In the genomic region with DNA sequence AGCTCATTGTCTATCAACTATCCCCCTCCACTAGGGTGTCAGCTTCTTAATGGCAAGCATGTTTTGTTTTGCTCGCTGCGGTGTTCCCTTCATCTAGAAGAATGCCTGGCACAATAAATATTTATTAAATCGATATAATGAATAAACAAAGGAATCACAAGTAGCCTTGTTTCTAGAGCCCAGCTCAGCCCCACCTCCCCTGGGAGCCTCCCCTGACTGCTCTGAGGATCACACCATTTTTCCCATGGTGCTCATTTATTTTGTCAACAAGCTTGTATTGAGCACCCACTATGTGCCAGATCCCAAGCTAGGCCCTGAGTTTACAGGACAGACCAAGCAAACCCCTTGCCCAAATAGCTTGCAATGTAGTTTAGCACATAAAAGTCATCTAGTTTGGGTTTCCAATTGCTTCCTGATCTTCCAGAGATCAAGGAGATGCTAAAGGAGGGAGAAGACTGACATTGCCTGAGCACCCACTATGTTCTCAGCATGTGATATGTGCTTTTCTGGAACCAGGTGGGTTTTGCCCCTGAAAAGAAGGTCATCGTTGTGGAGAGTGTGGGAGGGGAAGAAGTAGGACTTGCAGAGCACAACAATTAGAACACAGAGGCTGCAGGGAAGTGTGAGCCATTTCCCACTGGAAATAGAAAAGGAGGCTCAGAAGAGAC, we compare ENCODE assay signal across 1 cellular context.
TF ChIP-seq lines count a peak whose summit lies in the region.

No MANE protein-coding gene starts in this region.

TF ChIP-seq in HepG2, 621 proteins besides CTCF, POLR2A, EP300 and RAD21 (continued from another document and continues in another):
- TF ChIP-seq ZBED4 (CRISPR knock-in tag; IDR thresholded peaks at IDR 0.05; ENCODE audit: borderline replicate concordance) (no peak), BRCA1 (CRISPR knock-in tag; IDR thresholded peaks at IDR 0.05) (no peak), JUND (CRISPR knock-in tag; IDR thresholded peaks at IDR 0.05) (no peak), ZNF280B (CRISPR knock-in tag; IDR thresholded peaks at IDR 0.05; ENCODE audit: borderline replicate concordance) (no peak), SP5 (CRISPR knock-in tag; IDR thresholded peaks at IDR 0.05; ENCODE audit: borderline replicate concordance, low read depth) (no peak), UBTF (CRISPR knock-in tag; IDR thresholded peaks at IDR 0.05) (no peak), AKNA (CRISPR knock-in tag; IDR thresholded peaks at IDR 0.05; ENCODE audit: borderline replicate concordance) (no peak), TP53 (CRISPR knock-in tag; conservative IDR thresholded peaks at IDR 0.05) (no peak), ZNF230 (CRISPR knock-in tag; IDR thresholded peaks at IDR 0.05) (no peak), ZNF430 (CRISPR knock-in tag; IDR thresholded peaks at IDR 0.05) (no peak), DMTF1 (CRISPR knock-in tag; IDR thresholded peaks at IDR 0.05) (no peak), BRD4 (CRISPR knock-in tag; IDR thresholded peaks at IDR 0.05) (no peak; the same call in none of the 2 replicates), ZNF619 (CRISPR knock-in tag; IDR thresholded peaks at IDR 0.05) (no peak), SRSF9 (IDR thresholded peaks at IDR 0.05; ENCODE audit: borderline replicate concordance, insufficient read depth, low read depth, low read length, poor library complexity, severe bottlenecking) (no peak), ZBTB38 (CRISPR knock-in tag; IDR thresholded peaks at IDR 0.05) (no peak), SIN3A (IDR thresholded peaks at IDR 0.05; ENCODE audit: borderline replicate concordance, low read depth, low read length) (no peak), ARNT (IDR thresholded peaks at IDR 0.05) (no peak), KDM2A (CRISPR knock-in tag; IDR thresholded peaks at IDR 0.05; ENCODE audit: borderline replicate concordance, low read depth) (no peak)
- TF ChIP-seq, protein P1, sequence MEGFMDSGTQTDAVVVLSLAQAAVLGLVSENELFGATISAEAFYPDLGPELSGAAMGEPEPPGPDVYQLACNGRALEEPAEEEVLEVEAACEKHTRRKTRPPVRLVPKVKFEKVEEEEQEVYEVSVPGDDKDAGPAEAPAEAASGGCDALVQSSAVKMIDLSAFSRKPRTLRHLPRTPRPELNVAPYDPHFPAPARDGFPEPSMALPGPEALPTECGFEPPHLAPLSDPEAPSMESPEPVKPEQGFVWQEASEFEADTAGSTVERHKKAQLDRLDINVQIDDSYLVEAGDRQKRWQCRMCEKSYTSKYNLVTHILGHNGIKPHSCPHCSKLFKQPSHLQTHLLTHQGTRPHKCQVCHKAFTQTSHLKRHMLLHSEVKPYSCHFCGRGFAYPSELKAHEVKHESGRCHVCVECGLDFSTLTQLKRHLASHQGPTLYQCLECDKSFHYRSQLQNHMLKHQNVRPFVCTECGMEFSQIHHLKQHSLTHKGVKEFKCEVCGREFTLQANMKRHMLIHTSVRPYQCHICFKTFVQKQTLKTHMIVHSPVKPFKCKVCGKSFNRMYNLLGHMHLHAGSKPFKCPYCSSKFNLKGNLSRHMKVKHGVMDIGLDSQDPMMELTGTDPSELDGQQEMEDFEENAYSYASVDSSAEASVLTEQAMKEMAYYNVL (CRISPR knock-in tag; IDR thresholded peaks at IDR 0.05; ENCODE audit: borderline replicate concordance): no peak
- TF ChIP-seq, protein P2, sequence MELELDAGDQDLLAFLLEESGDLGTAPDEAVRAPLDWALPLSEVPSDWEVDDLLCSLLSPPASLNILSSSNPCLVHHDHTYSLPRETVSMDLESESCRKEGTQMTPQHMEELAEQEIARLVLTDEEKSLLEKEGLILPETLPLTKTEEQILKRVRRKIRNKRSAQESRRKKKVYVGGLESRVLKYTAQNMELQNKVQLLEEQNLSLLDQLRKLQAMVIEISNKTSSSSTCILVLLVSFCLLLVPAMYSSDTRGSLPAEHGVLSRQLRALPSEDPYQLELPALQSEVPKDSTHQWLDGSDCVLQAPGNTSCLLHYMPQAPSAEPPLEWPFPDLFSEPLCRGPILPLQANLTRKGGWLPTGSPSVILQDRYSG (CRISPR knock-in tag; IDR thresholded peaks at IDR 0.05): no peak
- TF ChIP-seq, protein P3, sequence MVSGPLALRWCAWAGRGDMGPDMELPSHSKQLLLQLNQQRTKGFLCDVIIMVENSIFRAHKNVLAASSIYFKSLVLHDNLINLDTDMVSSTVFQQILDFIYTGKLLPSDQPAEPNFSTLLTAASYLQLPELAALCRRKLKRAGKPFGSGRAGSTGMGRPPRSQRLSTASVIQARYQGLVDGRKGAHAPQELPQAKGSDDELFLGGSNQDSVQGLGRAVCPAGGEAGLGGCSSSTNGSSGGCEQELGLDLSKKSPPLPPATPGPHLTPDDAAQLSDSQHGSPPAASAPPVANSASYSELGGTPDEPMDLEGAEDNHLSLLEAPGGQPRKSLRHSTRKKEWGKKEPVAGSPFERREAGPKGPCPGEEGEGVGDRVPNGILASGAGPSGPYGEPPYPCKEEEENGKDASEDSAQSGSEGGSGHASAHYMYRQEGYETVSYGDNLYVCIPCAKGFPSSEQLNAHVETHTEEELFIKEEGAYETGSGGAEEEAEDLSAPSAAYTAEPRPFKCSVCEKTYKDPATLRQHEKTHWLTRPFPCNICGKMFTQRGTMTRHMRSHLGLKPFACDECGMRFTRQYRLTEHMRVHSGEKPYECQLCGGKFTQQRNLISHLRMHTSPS (CRISPR knock-in tag; IDR thresholded peaks at IDR 0.05; ENCODE audit: low read depth): no peak
- TF ChIP-seq, protein P4, sequence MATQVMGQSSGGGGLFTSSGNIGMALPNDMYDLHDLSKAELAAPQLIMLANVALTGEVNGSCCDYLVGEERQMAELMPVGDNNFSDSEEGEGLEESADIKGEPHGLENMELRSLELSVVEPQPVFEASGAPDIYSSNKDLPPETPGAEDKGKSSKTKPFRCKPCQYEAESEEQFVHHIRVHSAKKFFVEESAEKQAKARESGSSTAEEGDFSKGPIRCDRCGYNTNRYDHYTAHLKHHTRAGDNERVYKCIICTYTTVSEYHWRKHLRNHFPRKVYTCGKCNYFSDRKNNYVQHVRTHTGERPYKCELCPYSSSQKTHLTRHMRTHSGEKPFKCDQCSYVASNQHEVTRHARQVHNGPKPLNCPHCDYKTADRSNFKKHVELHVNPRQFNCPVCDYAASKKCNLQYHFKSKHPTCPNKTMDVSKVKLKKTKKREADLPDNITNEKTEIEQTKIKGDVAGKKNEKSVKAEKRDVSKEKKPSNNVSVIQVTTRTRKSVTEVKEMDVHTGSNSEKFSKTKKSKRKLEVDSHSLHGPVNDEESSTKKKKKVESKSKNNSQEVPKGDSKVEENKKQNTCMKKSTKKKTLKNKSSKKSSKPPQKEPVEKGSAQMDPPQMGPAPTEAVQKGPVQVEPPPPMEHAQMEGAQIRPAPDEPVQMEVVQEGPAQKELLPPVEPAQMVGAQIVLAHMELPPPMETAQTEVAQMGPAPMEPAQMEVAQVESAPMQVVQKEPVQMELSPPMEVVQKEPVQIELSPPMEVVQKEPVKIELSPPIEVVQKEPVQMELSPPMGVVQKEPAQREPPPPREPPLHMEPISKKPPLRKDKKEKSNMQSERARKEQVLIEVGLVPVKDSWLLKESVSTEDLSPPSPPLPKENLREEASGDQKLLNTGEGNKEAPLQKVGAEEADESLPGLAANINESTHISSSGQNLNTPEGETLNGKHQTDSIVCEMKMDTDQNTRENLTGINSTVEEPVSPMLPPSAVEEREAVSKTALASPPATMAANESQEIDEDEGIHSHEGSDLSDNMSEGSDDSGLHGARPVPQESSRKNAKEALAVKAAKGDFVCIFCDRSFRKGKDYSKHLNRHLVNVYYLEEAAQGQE (IDR thresholded peaks at IDR 0.05; ENCODE audit: borderline replicate concordance in 1 of 2, low read depth in 1 of 2, low read length in 2 of 2): no peak
